Comparison of ENCODE assay signal across 12 cellular contexts in genomic region chr2:67865871-67866386, GRCh38.
"Had no signal": no experiment of that assay in that cellular context is flagged by ENCODE, and none has a peak within 500 bp of the region (broad histone marks: within the 10 kb centered on the region; RNA-seq: fewer than 3 reads in every experiment).

No MANE protein-coding gene starts in this region.

- H3K9me3 ChIP-seq: neutrophil had no signal

- H3K4me1 Mint-ChIP-seq: activated naive CD4-positive, alpha-beta T cell treated with anti-CD3 and anti-CD28 coated beads, Interleukin-2, amount 10 ng/mL, durations not matched to agents 7 days and 5 days; stimulated activated effector memory CD8-positive, alpha-beta T cell treated with anti-CD3 and anti-CD28 coated beads, Interleukin-12 subunit alpha, Interleukin-12 subunit beta, amount 100 ng/mL, for 72 hours had no signal

- ATAC-seq: right cardiac atrium; stimulated activated effector memory CD8-positive, alpha-beta T cell treated with anti-CD3 and anti-CD28 coated beads, Interleukin-12 subunit alpha, Interleukin-12 subunit beta, amount 100 ng/mL, for 72 hours had no signal

- DNase-seq: activated CD4-positive, alpha-beta T cell treated with anti-CD3 and anti-CD28 coated beads, Interleukin-2, amount 50 U/mL, for 1 hour; activated naive CD4-positive, alpha-beta T cell treated with anti-CD3 and anti-CD28 coated beads, Interleukin-2, amount 10 ng/mL, durations not matched to agents 7 days and 5 days; activated T-cell treated with anti-CD3 and anti-CD28 coated beads for 4 hours; caudate nucleus; islet precursor cell; posterior cingulate gyrus; right cardiac atrium; trophoblast cell had no signal

- H3K27ac Mint-ChIP-seq: activated naive CD4-positive, alpha-beta T cell treated with anti-CD3 and anti-CD28 coated beads, Interleukin-2, amount 10 ng/mL, durations not matched to agents 7 days and 5 days; activated T-helper 2 cell treated with anti-CD3 and anti-CD28 coated beads, Interferon-gamma antibody, Interleukin-2, Interleukin-4, amounts not matched to agents 10 μg/mL and 5 μg/mL and 100 μg/mL, durations not matched to agents 14 hours and 24 hours and 36 hours; dendritic cell treated with granulocyte-macrophage colony-stimulating factor and Interleukin-4, amounts not matched to agents 40 ng/mL and 50 ng/mL, for 4 days; stimulated activated effector memory CD8-positive, alpha-beta T cell treated with anti-CD3 and anti-CD28 coated beads, Interleukin-12 subunit alpha, Interleukin-12 subunit beta, amount 100 ng/mL, for 72 hours had no signal

- H3K4me3 Mint-ChIP-seq: activated naive CD4-positive, alpha-beta T cell treated with anti-CD3 and anti-CD28 coated beads, Interleukin-2, amount 10 ng/mL, durations not matched to agents 7 days and 5 days; dendritic cell treated with granulocyte-macrophage colony-stimulating factor and Interleukin-4, amounts not matched to agents 40 ng/mL and 50 ng/mL, for 4 days; stimulated activated effector memory CD8-positive, alpha-beta T cell treated with anti-CD3 and anti-CD28 coated beads, Interleukin-12 subunit alpha, Interleukin-12 subunit beta, amount 100 ng/mL, for 72 hours had no signal

- H3K36me3 Mint-ChIP-seq: activated naive CD4-positive, alpha-beta T cell treated with anti-CD3 and anti-CD28 coated beads, Interleukin-2, amount 10 ng/mL, durations not matched to agents 7 days and 5 days; stimulated activated effector memory CD8-positive, alpha-beta T cell treated with anti-CD3 and anti-CD28 coated beads, Interleukin-12 subunit alpha, Interleukin-12 subunit beta, amount 100 ng/mL, for 72 hours had no signal

- H3K27ac ChIP-seq: neutrophil had no signal

- H3K9me3 Mint-ChIP-seq: activated naive CD4-positive, alpha-beta T cell treated with anti-CD3 and anti-CD28 coated beads, Interleukin-2, amount 10 ng/mL, durations not matched to agents 7 days and 5 days; activated T-helper 2 cell treated with anti-CD3 and anti-CD28 coated beads, Interferon-gamma antibody, Interleukin-2, Interleukin-4, amounts not matched to agents 10 μg/mL and 5 μg/mL and 100 μg/mL, durations not matched to agents 14 hours and 24 hours and 36 hours; dendritic cell treated with granulocyte-macrophage colony-stimulating factor and Interleukin-4, amounts not matched to agents 40 ng/mL and 50 ng/mL, for 4 days had no signal

- H3K36me3 ChIP-seq: neutrophil had no signal
